In genomic region chr1:166685200-166685599, GRCh38 we compare ENCODE assay signal across 28 cellular contexts.
"Had no signal": no experiment of that assay in that cellular context is flagged by ENCODE, and none has a peak within 500 bp of the region (broad histone marks: within the 10 kb centered on the region; RNA-seq: fewer than 3 reads in every experiment).

No MANE protein-coding gene starts in this region.

- H3K4me3 ChIP-seq: colonic mucosa, coronary artery, dorsolateral prefrontal cortex, esophagus muscularis mucosa, esophagus squamous epithelium, gastrocnemius medialis, gastroesophageal sphincter, heart left ventricle, heart right ventricle had no signal

- H3K36me3 ChIP-seq: colonic mucosa, esophagus muscularis mucosa, esophagus squamous epithelium, gastrocnemius medialis, gastroesophageal sphincter, heart left ventricle, heart right ventricle had no signal

- FAIRE-seq: colon, endometrium, endothelial cell of umbilical vein, frontal cortex had no signal

- H3K27me3 ChIP-seq: colonic mucosa, foreskin keratinocyte, gastrocnemius medialis, heart left ventricle, heart right ventricle had no signal

- DNase-seq: colonic mucosa; cortex of kidney; dermis blood vessel endothelial cell; dorsolateral prefrontal cortex; effector CD4-positive, alpha-beta T cell; effector CD8-positive, alpha-beta T cell; effector memory CD4-positive, alpha-beta T cell; effector memory CD8-positive, alpha-beta T cell; endodermal cell; erythroblast; esophagus squamous epithelium; foreskin fibroblast; foreskin keratinocyte; foreskin melanocyte; gastrocnemius medialis; glutamatergic neuron; head of caudate nucleus; heart left ventricle; heart right ventricle had no signal

- H3K9me3 ChIP-seq: colonic mucosa, esophagus squamous epithelium, gastrocnemius medialis had no signal

- H3K27ac ChIP-seq: colonic mucosa, coronary artery, dorsolateral prefrontal cortex, epithelial cell of prostate, esophagus muscularis mucosa, esophagus squamous epithelium, foreskin keratinocyte, gastrocnemius medialis, gastroesophageal sphincter, heart left ventricle, heart right ventricle had no signal

- H3K4me1 ChIP-seq: colonic mucosa, esophagus muscularis mucosa, esophagus squamous epithelium, foreskin keratinocyte, gastrocnemius medialis, gastroesophageal sphincter, heart left ventricle, heart right ventricle had no signal

- ATAC-seq: effector memory CD8-positive, alpha-beta T cell; esophagus mucosa; foreskin keratinocyte; gastrocnemius medialis; gastroesophageal sphincter; heart left ventricle; heart right ventricle had no signal
